ENCODE assay signal across 8 cellular contexts in genomic region chr6:152863618-152864326, GRCh38.
DNase-seq lines count a peak whose midpoint lies in the region; ATAC-seq and TF ChIP-seq lines count a peak whose summit lies in the region.

No MANE protein-coding gene starts in this region.

- H3K9me3 ChIP-seq in osteoblast (ENCODE audit: low read depth, low read length), result no peaks in the 10 kb centered on the region
- no peaks in the 10 kb centered on the region for H3K9me3 ChIP-seq in upper lobe of right lung

- H3K27ac Mint-ChIP-seq in activated T-helper 1 cell treated with anti-CD3 and anti-CD28 coated beads, Interleukin-12 subunit alpha, Interleukin-12 subunit beta, Interleukin-2, Interleukin-4 antibody, amounts not matched to agents 30 ng/mL and 10 ng/mL and 1 ng/mL, durations not matched to agents 14 hours and 24 hours and 36 hours, result no peak overlapping the region

- H3K27me3 ChIP-seq in osteoblast (ENCODE audit: insufficient read depth, low read length) (no peaks in the 10 kb centered on the region), upper lobe of right lung (no peaks in the 10 kb centered on the region)

- H3K79me2 ChIP-seq in osteoblast (ENCODE audit: insufficient read depth, low read length), result no peaks in the 10 kb centered on the region

- DNase-seq in DMS79 treated with DMSO at 0.1 percent for 48 hours (lab: John Stamatoyannopoulos, UW) (peak; percentile 63), HuH-7 (ENCODE audit: low spot score) (peak; percentile 18), RPMI7951 (ENCODE audit: low read depth) (peak; percentile 65), fibroblast of villous mesenchyme (ENCODE audit: low read depth) (peak; percentile 82), osteoblast (ENCODE audit: insufficient read length, low spot score, missing footprints) (peak; percentile 67), upper lobe of right lung (no peak)
- DNase-seq in activated T-helper 1 cell treated with anti-CD3 and anti-CD28 coated beads, Interleukin-12 subunit alpha, Interleukin-12 subunit beta, Interleukin-2, Interleukin-4 antibody, amounts not matched to agents 30 ng/mL and 10 ng/mL and 1 ng/mL, durations not matched to agents 14 hours and 24 hours and 36 hours (ENCODE audit: low spot score), result peak; percentile 36

- H3K27ac ChIP-seq in osteoblast (ENCODE audit: low read depth, low read length), result no peak overlapping the region
- no peak overlapping the region for H3K27ac ChIP-seq in upper lobe of right lung

- H3K36me3 ChIP-seq in osteoblast (ENCODE audit: insufficient read depth, low read length), result no peaks in the 10 kb centered on the region
- H3K36me3 ChIP-seq in upper lobe of right lung, result no peaks in the 10 kb centered on the region

- TF ChIP-seq CTCF in fibroblast of villous mesenchyme (IDR thresholded peaks at IDR 0.05; ENCODE audit: insufficient read depth, low read depth, low read length), result peak; percentile 60
- peak; percentile 75 for TF ChIP-seq CTCF in osteoblast (IDR thresholded peaks at IDR 0.05; ENCODE audit: extremely low read depth, low read depth, low read length)
- TF ChIP-seq CTCF in upper lobe of right lung (IDR thresholded peaks at IDR 0.05), result peak; percentile 76

- H3K36me3 Mint-ChIP-seq in activated T-helper 1 cell treated with anti-CD3 and anti-CD28 coated beads, Interleukin-12 subunit alpha, Interleukin-12 subunit beta, Interleukin-2, Interleukin-4 antibody, amounts not matched to agents 30 ng/mL and 10 ng/mL and 1 ng/mL, durations not matched to agents 14 hours and 24 hours and 36 hours (ENCODE audit: low read depth), result no peaks in the 10 kb centered on the region

- no peak overlapping the region for H3K4me3 Mint-ChIP-seq in activated T-helper 1 cell treated with anti-CD3 and anti-CD28 coated beads, Interleukin-12 subunit alpha, Interleukin-12 subunit beta, Interleukin-2, Interleukin-4 antibody, amounts not matched to agents 30 ng/mL and 10 ng/mL and 1 ng/mL, durations not matched to agents 14 hours and 24 hours and 36 hours

- intact Hi-C loops in activated T-helper 1 cell treated with anti-CD3 and anti-CD28 coated beads, Interleukin-12 subunit alpha, Interleukin-12 subunit beta, Interleukin-2, Interleukin-4 antibody, amounts not matched to agents 30 ng/mL and 10 ng/mL and 1 ng/mL, durations not matched to agents 14 hours and 24 hours and 36 hours (cut with micrococcal nuclease), result loop anchor here (1.0 to 5.0 kb wide), 4 partner anchors 34 to 449 kb away; no protein-coding TSS in a partner anchor
- intact Hi-C loops in upper lobe of right lung (cut with DNase I), result loop anchor here (10.0 kb wide), 1 partner anchor 161 kb away; no protein-coding TSS in a partner anchor

- ATAC-seq in GM21528 (IDR thresholded peaks at IDR 0.05; ENCODE audit: low FRiP score, unreplicated experiment), result peak; percentile 94
- ATAC-seq in upper lobe of right lung, result peak; percentile 83

- H2AFZ ChIP-seq in osteoblast (ENCODE audit: low read length), result no peak overlapping the region

- no peaks in the 10 kb centered on the region for H3K4me1 ChIP-seq in osteoblast (ENCODE audit: insufficient read depth, low read length)
- no peaks in the 10 kb centered on the region for H3K4me1 ChIP-seq in upper lobe of right lung

- no peak overlapping the region for H3K4me3 ChIP-seq in fibroblast of villous mesenchyme (ENCODE audit: low read depth, low read length)
- no peak overlapping the region for H3K4me3 ChIP-seq in osteoblast (ENCODE audit: insufficient read depth, low read length)
- no peak overlapping the region for H3K4me3 ChIP-seq in upper lobe of right lung

- H3K9me3 Mint-ChIP-seq in activated T-helper 1 cell treated with anti-CD3 and anti-CD28 coated beads, Interleukin-12 subunit alpha, Interleukin-12 subunit beta, Interleukin-2, Interleukin-4 antibody, amounts not matched to agents 30 ng/mL and 10 ng/mL and 1 ng/mL, durations not matched to agents 14 hours and 24 hours and 36 hours, result no peaks in the 10 kb centered on the region

- H3K27me3 Mint-ChIP-seq in activated T-helper 1 cell treated with anti-CD3 and anti-CD28 coated beads, Interleukin-12 subunit alpha, Interleukin-12 subunit beta, Interleukin-2, Interleukin-4 antibody, amounts not matched to agents 30 ng/mL and 10 ng/mL and 1 ng/mL, durations not matched to agents 14 hours and 24 hours and 36 hours (ENCODE audit: insufficient read depth), result peaks cover 1% of the 10 kb centered on the region

- H4K20me1 ChIP-seq in osteoblast (ENCODE audit: insufficient read depth, low read length), result no peaks in the 10 kb centered on the region

- H3K4me1 Mint-ChIP-seq in activated T-helper 1 cell treated with anti-CD3 and anti-CD28 coated beads, Interleukin-12 subunit alpha, Interleukin-12 subunit beta, Interleukin-2, Interleukin-4 antibody, amounts not matched to agents 30 ng/mL and 10 ng/mL and 1 ng/mL, durations not matched to agents 14 hours and 24 hours and 36 hours (ENCODE audit: low read depth), result no peaks in the 10 kb centered on the region

- H3K4me2 ChIP-seq in osteoblast (ENCODE audit: insufficient read depth, low read length), result no peak overlapping the region
